9 cellular contexts compared by ENCODE assay signal in the genomic region with DNA sequence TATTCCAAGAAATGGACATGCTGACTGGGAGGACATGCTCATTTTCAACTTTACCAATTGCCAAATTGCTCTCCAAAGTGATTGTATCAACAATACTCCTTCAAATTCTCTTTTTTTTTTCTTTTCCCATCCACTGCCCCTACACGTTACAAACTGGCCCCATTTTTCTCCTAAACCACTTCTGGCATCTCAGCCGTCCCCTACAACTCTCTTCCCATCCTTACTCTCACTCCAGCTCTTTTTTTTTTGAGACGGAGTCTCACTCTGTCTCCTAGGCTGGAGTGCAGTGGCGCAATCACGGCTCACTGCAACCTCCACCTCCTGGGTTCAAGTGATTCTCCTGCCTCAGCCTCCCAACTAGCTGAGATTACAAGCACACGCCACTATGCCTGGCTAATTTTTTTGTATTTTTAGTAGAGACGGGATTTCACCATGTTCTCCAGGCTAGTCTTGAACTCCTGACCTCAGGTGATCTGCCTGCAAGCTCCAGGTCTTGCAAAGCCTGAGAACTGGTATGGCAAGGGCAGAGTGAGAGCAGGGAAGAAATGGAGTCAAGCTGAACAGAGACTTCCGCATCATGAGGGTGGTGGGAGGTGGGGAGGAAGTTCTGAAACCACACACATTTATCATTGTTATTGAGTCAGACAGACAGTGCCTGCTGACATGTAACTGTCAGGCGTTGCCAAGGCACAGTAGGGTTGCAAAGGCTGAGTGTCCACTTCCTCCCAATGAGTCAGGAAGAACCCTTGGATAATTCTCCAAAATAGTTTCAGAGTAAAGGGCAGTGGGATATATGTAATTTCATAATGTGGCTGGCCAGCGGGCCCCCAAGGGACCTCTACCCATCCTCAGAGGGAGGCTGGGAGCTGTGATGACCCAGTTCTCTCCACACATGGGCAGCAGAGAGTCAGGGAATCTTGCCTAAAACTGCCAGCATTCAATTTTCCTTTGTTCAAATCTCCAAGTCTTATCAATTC. TPM values are rescaled to one million over a fixed set of nuclear protein-coding genes. Genes with fewer than 3 reads are reported as not detected.
A peak's percentile ranks its signal among the peaks of the same experiment; 100 is the strongest.
DNase-seq lines count a peak whose midpoint lies in the region; ATAC-seq and TF ChIP-seq lines count a peak whose summit lies in the region.
"Had no signal": no experiment of that assay in that cellular context is flagged by ENCODE, and none has a peak within 500 bp of the region (broad histone marks: within the 10 kb centered on the region; RNA-seq: fewer than 3 reads in every experiment).

No MANE protein-coding gene starts in this region.

- H3K27ac ChIP-seq in sigmoid colon, result peak overlapping the region in 2 of 4 donors; percentile 21 to 27

- no peaks in the 10 kb centered on the region for H3K36me3 ChIP-seq in sigmoid colon
- H3K36me3 ChIP-seq: pancreas had no signal

- no peak overlapping the region for H3K4me3 ChIP-seq in sigmoid colon
- H3K4me3 ChIP-seq: pancreas had no signal

- H3K9me3 ChIP-seq in sigmoid colon, result no peaks in the 10 kb centered on the region
- H3K9me3 ChIP-seq: pancreas had no signal

- TF ChIP-seq EP300 in sigmoid colon (IDR thresholded peaks at IDR 0.05), result no peak

- no peak for ATAC-seq in HG03025 (IDR thresholded peaks at IDR 0.05; ENCODE audit: low FRiP score, unreplicated experiment)
- ATAC-seq in GM21360 (IDR thresholded peaks at IDR 0.05; ENCODE audit: unreplicated experiment), result no peak

- no peak for TF ChIP-seq CTCF in sigmoid colon (IDR thresholded peaks at IDR 0.05)

- H3K27me3 ChIP-seq in sigmoid colon, result no peaks in the 10 kb centered on the region
- H3K27me3 ChIP-seq: pancreas had no signal

- WGBS in sigmoid colon, 2 donors, result 60 to 72% methylated on average over 10 of the region's 10 CpGs

- H3K4me1 ChIP-seq in sigmoid colon, result peaks cover 0 to 1% (median under 1%) of the 10 kb centered on the region in 4 donors
- H3K4me1 ChIP-seq: pancreas had no signal

- DNase-seq in AG08396 (ENCODE audit: low spot score), result peak; percentile 57
- DNase-seq in GM19240 (ENCODE audit: insufficient read length, low spot score), result peak; percentile 19
- DNase-seq in NOMO-1 treated with dmso at 0.1 percent for 144 hours (lab: John Stamatoyannopoulos, UW; ENCODE audit: unreplicated experiment), result peak; percentile 94
- DNase-seq in activated CD8-positive, alpha-beta memory T cell treated with anti-CD3 and anti-CD28 coated beads for 24 hours, result peak; percentile 79
- peak; percentile 92 for DNase-seq in fibroblast of gingiva (ENCODE audit: low read depth)
- peak; percentile 71 for DNase-seq in sigmoid colon

- TF ChIP-seq POLR2A in sigmoid colon (IDR thresholded peaks at IDR 0.05), result no peak

- intact Hi-C loops in sigmoid colon (cut with DNase I), result no loop called here

RNA-seq across cellular contexts. Expression of gene CELA3A, which starts 17.4 kb away (rescaled TPM):
- total RNA-seq in sigmoid colon, result not detected
- 10 to 100 TPM in 1 of 3 donors, 1 to 10 TPM in 1, under 1 TPM in 1; 0.54 to 13.8 (median 6.0) TPM for polyA plus RNA-seq in sigmoid colon

RNA-seq across cellular contexts. Expression of gene CDC42, which starts 33.6 kb away (rescaled TPM):
- 100 to 1,000 TPM; 173 to 253 (median 224) TPM for total RNA-seq in sigmoid colon
- 100 to 1,000 TPM; 202 to 375 (median 294) TPM for polyA plus RNA-seq in sigmoid colon

RNA-seq across cellular contexts. Expression of gene CELA3B, which starts 42.0 kb away (rescaled TPM):
- total RNA-seq in sigmoid colon, result not detected
- polyA plus RNA-seq in sigmoid colon, result 1 to 10 TPM in 2 of 3 donors, under 1 TPM in 1; 0.20 to 6.9 (median 6.0) TPM

Comparison
In these comparisons a context has a peak if more than half of its experiments do, and no peak if none do; other contexts are left out.
1. DNase-seq: peak in every context shown above with its lines; median percentile 94 in NOMO-1 treated with dmso at 0.1 percent for 144 hours; 92 in fibroblast of gingiva; 79 in activated CD8-positive, alpha-beta memory T cell treated with anti-CD3 and anti-CD28 coated beads for 24 hours; 71 in sigmoid colon; 57 in AG08396; 19 in GM19240.